Comparison of ENCODE assay signal across 13 cellular contexts in genomic region chr12:52585951-52586350, GRCh38. TPM values are rescaled to one million over a fixed set of nuclear protein-coding genes. Genes with fewer than 3 reads are reported as not detected.
DNase-seq lines count a peak whose midpoint lies in the region; ATAC-seq, FAIRE-seq and TF ChIP-seq lines count a peak whose summit lies in the region.
"Had no signal": no experiment of that assay in that cellular context is flagged by ENCODE, and none has a peak within 500 bp of the region (broad histone marks: within the 10 kb centered on the region; RNA-seq: fewer than 3 reads in every experiment).

No MANE protein-coding gene starts in this region.

- H4K20me1 ChIP-seq in K562 (replicated peaks; ENCODE audit: control insufficient read depth, insufficient read depth, low read length): peaks cover 5% of the 10 kb centered on the region; the same call in 1 of the 2 replicates

- H3K27ac ChIP-seq in K562 (ENCODE audit: extremely low read depth, low read depth, low read length): no peak overlapping the region
- H3K27ac ChIP-seq: Peyer's patch had no signal

- intact Hi-C loops in K562 (cut with micrococcal nuclease): loop anchor here (5.0 to 10.0 kb wide), 4 partner anchors 76 to 431 kb away; no protein-coding TSS in a partner anchor

- no peaks in the 10 kb centered on the region for H3K9me3 ChIP-seq in K562 (replicated peaks; ENCODE audit: control insufficient read depth, insufficient read depth, low read depth, low read length)
- H3K9me3 ChIP-seq: Peyer's patch had no signal

- peak; percentile 15 for DNase-seq in RPMI8226
- DNase-seq in activated CD8-positive, alpha-beta memory T cell treated with anti-CD3 and anti-CD28 coated beads for 24 hours: peak; percentile 72
- DNase-seq in K562 (ENCODE audit: extremely low read depth in 1 of 4, low spot score in 3 of 4): peak in 1 of 4 experiments; percentile 21
- peak; percentile 35 for DNase-seq in stimulated activated CD8-positive, alpha-beta memory T cell treated with anti-CD3 and anti-CD28 coated beads, Interleukin-15, amount 100 ng/mL, for 1 hour (ENCODE audit: low read depth)
- DNase-seq in NCI-H2081 (lab: John Stamatoyannopoulos, UW): no peak
- DNase-seq in NCI-H2196 (lab: John Stamatoyannopoulos, UW; ENCODE audit: unreplicated experiment): no peak
- DNase-seq: NCI-H2171, Peyer's patch, right cardiac atrium had no signal

- BruUV-seq in K562 (replicated peaks; lab: Mats Ljungman, UMichigan): no TSS peak

- no peak overlapping the region for H3K4me2 ChIP-seq in K562 (ENCODE audit: insufficient read depth, low read length)

- FAIRE-seq in K562 (lab: Jason Lieb, UNC): peak; percentile 55

- H3K4me1 ChIP-seq in K562 (replicated peaks in 1 of 2; ENCODE audit: control insufficient read depth in 2 of 2, insufficient read depth in 2 of 2, low read length in 2 of 2): peaks cover 0 to 6% of the 10 kb centered on the region in 2 experiments; a peak in 1 of 5 replicates
- H3K4me1 ChIP-seq: Peyer's patch had no signal

- H3K4me3 ChIP-seq in K562: no peak overlapping the region
- H3K4me3 ChIP-seq: Peyer's patch had no signal

- 8% methylated on average over 9 of the region's 9 CpGs for WGBS in K562 (ENCODE audit: insufficient coverage, low coverage, missing lambda C conversion rate)

- peaks cover 4 to 36% of the 10 kb centered on the region in 2 experiments; a peak in 3 of 5 replicates for H3K27me3 ChIP-seq in K562 (ENCODE audit: control insufficient read depth in 2 of 2, insufficient read depth in 2 of 2, low read length in 2 of 2)
- H3K27me3 ChIP-seq: Peyer's patch had no signal

- CTCF ChIA-PET in K562 (lab: Yijun Ruan, JAX; ENCODE audit: low intra/inter-chr PET ratio): interaction anchor here (0.6 to 0.9 kb wide), 3 partner anchors 279 to 294 kb away, joined by 3 read pairs; no protein-coding TSS in a partner anchor

- no peak for TF ChIP-seq EP300 in K562 (IDR thresholded peaks at IDR 0.05; ENCODE audit: low read length)

- H3K36me3 ChIP-seq in K562 (ENCODE audit: control insufficient read depth, insufficient read depth, low read length): no peaks in the 10 kb centered on the region
- H3K36me3 ChIP-seq: Peyer's patch had no signal

- ATAC-seq in K562 (0 out of 3 replicates have a peak, but pooled peaks have one; percentile 42), HG02588 (IDR thresholded peaks at IDR 0.05; ENCODE audit: unreplicated experiment) (no peak), esophagus mucosa (no peak)
- ATAC-seq: right cardiac atrium had no signal

- in situ Hi-C loops in K562 (cut with MboI): loop anchor here (5.0 kb wide), 1 partner anchor 396 kb away; no protein-coding TSS in a partner anchor

- H3K79me2 ChIP-seq in K562 (ENCODE audit: control insufficient read depth, insufficient read depth, low read length): no peaks in the 10 kb centered on the region

- no peak overlapping the region for H3K9ac ChIP-seq in K562 (ENCODE audit: insufficient read depth in 1 of 2, low read depth in 2 of 2, low read length in 2 of 2)

- TF ChIP-seq CTCF in K562 (IDR thresholded peaks at IDR 0.05 in 2 of 3, conservative IDR thresholded peaks at IDR 0.05 in 1 of 3; ENCODE audit: insufficient read depth in 2 of 3, low read depth in 1 of 3, low read length in 3 of 3): peak; percentile 12 to 46 (median 18); a peak in 2 of 6 replicates

- no peak for TF ChIP-seq POLR2A in K562 (conservative IDR thresholded peaks at IDR 0.05)

- no peak overlapping the region for H2AFZ ChIP-seq in K562 (ENCODE audit: low read depth, low read length)

- TF ChIP-seq RAD21 in K562 (CRISPR knock-in tag; conservative IDR thresholded peaks at IDR 0.05 in 1 of 2, IDR thresholded peaks at IDR 0.05 in 1 of 2): peak; percentile 75 to 80

- no peaks in the 10 kb centered on the region for H3K9me1 ChIP-seq in K562 (ENCODE audit: control insufficient read depth, insufficient read depth, low read length)

- POLR2A ChIA-PET in K562 (lab: Yijun Ruan, JAX): interaction anchor here (0.7 to 1.1 kb wide), 4 partner anchors 10 to 294 kb away, joined by 3 to 5 read pairs (median 4); no protein-coding TSS in a partner anchor

TF ChIP-seq in K562, 482 proteins besides CTCF, POLR2A, EP300 and RAD21 (continues in another document):
- no peak for TF ChIP-seq RFX1 (IDR thresholded peaks at IDR 0.05)

RNA-seq across cellular contexts. Expression of gene KRT74, which starts 12.3 kb away (rescaled TPM):
- not detected in 2 replicates for total RNA-seq in K562 (2011; cell fraction: chromatin; rRNA removed; ENCODE audit: low replicate concordance)
- not detected in 2 replicates for total RNA-seq in K562 (2011; cell fraction: nucleolus; rRNA removed)
- total RNA-seq in K562 (2011; cell fraction: nucleoplasm; rRNA removed): not detected in 2 replicates
- total RNA-seq in K562 (2014; rRNA removed) (not detected in 2 replicates), K562 (2014; rRNA removed; fragmentation: Illumina TruSeq; extraction: Trizol) (not detected in 2 replicates), K562 (2015; rRNA removed; fragmentation: Illumina TruSeq; extraction: Trizol) (not detected in 2 replicates), K562 (2021) (not detected in 2 replicates), esophagus mucosa (0.12 TPM)
- polyA plus RNA-seq in K562 (2011; rRNA removed) (not detected in 2 replicates), K562 (2014; fragmentation: Illumina TruSeq; extraction: Trizol) (not detected in 2 replicates), K562 (2014; fragmentation: Nextera tagmentation; extraction: Ambion mirVana) (not detected), K562 (2014; rRNA removed) (not detected in 2 replicates)
- not detected in 2 replicates for polyA plus RNA-seq in K562 (2011; cell fraction: cytosol; rRNA removed)
- polyA plus RNA-seq in K562 (2011; cell fraction: nucleus; rRNA removed): not detected in 2 replicates
- not detected in 2 replicates for polyA plus RNA-seq in K562 (2012)
- not detected in 2 replicates for polyA minus RNA-seq in K562 (2011; rRNA and poly(A)+ RNA removed)
- polyA minus RNA-seq in K562 (2011; cell fraction: cytosol; rRNA and poly(A)+ RNA removed): not detected in 2 replicates
- not detected in 2 replicates for polyA minus RNA-seq in K562 (2011; cell fraction: nucleus; rRNA and poly(A)+ RNA removed)
- total RNA-seq: HT-29, mucosa of gallbladder, Peyer's patch had no signal

RNA-seq across cellular contexts. Expression of gene KRT72, which starts 15.3 kb away (rescaled TPM):
- not detected in 2 replicates for total RNA-seq in K562 (2011; cell fraction: chromatin; rRNA removed; ENCODE audit: low replicate concordance)
- not detected in 2 replicates for total RNA-seq in K562 (2011; cell fraction: nucleolus; rRNA removed)
- not detected in 2 replicates for total RNA-seq in K562 (2011; cell fraction: nucleoplasm; rRNA removed)
- not detected in 2 replicates for total RNA-seq in K562 (2014; rRNA removed)
- not detected in 2 replicates for total RNA-seq in K562 (2014; rRNA removed; fragmentation: Illumina TruSeq; extraction: Trizol)
- not detected in 2 replicates for total RNA-seq in K562 (2015; rRNA removed; fragmentation: Illumina TruSeq; extraction: Trizol)
- 0.09 TPM in 1 of 2 replicates, not detected in the other for total RNA-seq in K562 (2021)
- not detected in 2 replicates for polyA plus RNA-seq in K562 (2011; rRNA removed)
- not detected in 2 replicates for polyA plus RNA-seq in K562 (2011; cell fraction: cytosol; rRNA removed)
- polyA plus RNA-seq in K562 (2011; cell fraction: nucleus; rRNA removed): not detected in 2 replicates
- polyA plus RNA-seq in K562 (2012): 0.21 and 0.65 TPM in 2 replicates
- not detected in 2 replicates for polyA plus RNA-seq in K562 (2014; fragmentation: Illumina TruSeq; extraction: Trizol)
- polyA plus RNA-seq in K562 (2014; fragmentation: Nextera tagmentation; extraction: Ambion mirVana): not detected
- not detected in 2 replicates for polyA plus RNA-seq in K562 (2014; rRNA removed)
- not detected in 2 replicates for polyA minus RNA-seq in K562 (2011; rRNA and poly(A)+ RNA removed)
- not detected in 2 replicates for polyA minus RNA-seq in K562 (2011; cell fraction: cytosol; rRNA and poly(A)+ RNA removed)
- polyA minus RNA-seq in K562 (2011; cell fraction: nucleus; rRNA and poly(A)+ RNA removed): not detected in 2 replicates
- not detected for total RNA-seq in esophagus mucosa
- total RNA-seq: HT-29, mucosa of gallbladder, right cardiac atrium had no signal
- polyA plus RNA-seq: right cardiac atrium had no signal

RNA-seq across cellular contexts. Expression of gene KRT73, which starts 32.4 kb away (rescaled TPM):
- total RNA-seq in K562 (2011; cell fraction: chromatin; rRNA removed; ENCODE audit: low replicate concordance): not detected in 2 replicates
- not detected in 2 replicates for total RNA-seq in K562 (2011; cell fraction: nucleolus; rRNA removed)
- not detected in 2 replicates for total RNA-seq in K562 (2011; cell fraction: nucleoplasm; rRNA removed)
- total RNA-seq in K562 (2014; rRNA removed) (0.14 TPM in 1 of 2 replicates, not detected in the other), K562 (2014; rRNA removed; fragmentation: Illumina TruSeq; extraction: Trizol) (not detected in 2 replicates), K562 (2015; rRNA removed; fragmentation: Illumina TruSeq; extraction: Trizol) (0.11 and 0.18 TPM in 2 replicates), K562 (2021) (not detected in 2 replicates), esophagus mucosa (not detected)
- polyA plus RNA-seq in K562 (2011; rRNA removed) (not detected in 2 replicates), K562 (2014; fragmentation: Illumina TruSeq; extraction: Trizol) (0.09 TPM in 1 of 2 replicates, not detected in the other), K562 (2014; fragmentation: Nextera tagmentation; extraction: Ambion mirVana) (not detected), K562 (2014; rRNA removed) (0.13 TPM in 1 of 2 replicates, not detected in the other)
- polyA plus RNA-seq in K562 (2011; cell fraction: cytosol; rRNA removed): not detected in 2 replicates
- polyA plus RNA-seq in K562 (2011; cell fraction: nucleus; rRNA removed): 0.13 TPM in 1 of 2 replicates, not detected in the other
- polyA plus RNA-seq in K562 (2012): 0.18 and 0.37 TPM in 2 replicates
- not detected in 2 replicates for polyA minus RNA-seq in K562 (2011; rRNA and poly(A)+ RNA removed)
- polyA minus RNA-seq in K562 (2011; cell fraction: cytosol; rRNA and poly(A)+ RNA removed): not detected in 2 replicates
- polyA minus RNA-seq in K562 (2011; cell fraction: nucleus; rRNA and poly(A)+ RNA removed): not detected in 2 replicates
- total RNA-seq: HT-29, mucosa of gallbladder, right cardiac atrium had no signal
- polyA plus RNA-seq: right cardiac atrium had no signal

RNA-seq across cellular contexts. Expression of gene KRT71, which starts 33.0 kb away (rescaled TPM):
- total RNA-seq in K562 (2011; cell fraction: chromatin; rRNA removed; ENCODE audit: low replicate concordance): not detected in 2 replicates
- total RNA-seq in K562 (2011; cell fraction: nucleolus; rRNA removed): not detected in 2 replicates
- total RNA-seq in K562 (2011; cell fraction: nucleoplasm; rRNA removed): not detected in 2 replicates
- total RNA-seq in K562 (2014; rRNA removed) (not detected in 2 replicates), K562 (2014; rRNA removed; fragmentation: Illumina TruSeq; extraction: Trizol) (not detected in 2 replicates), K562 (2015; rRNA removed; fragmentation: Illumina TruSeq; extraction: Trizol) (not detected in 2 replicates), K562 (2021) (not detected in 2 replicates), esophagus mucosa (not detected)
- polyA plus RNA-seq in K562 (2011; rRNA removed) (not detected in 2 replicates), K562 (2014; fragmentation: Illumina TruSeq; extraction: Trizol) (not detected in 2 replicates), K562 (2014; fragmentation: Nextera tagmentation; extraction: Ambion mirVana) (not detected), K562 (2014; rRNA removed) (not detected in 2 replicates)
- not detected in 2 replicates for polyA plus RNA-seq in K562 (2011; cell fraction: cytosol; rRNA removed)
- not detected in 2 replicates for polyA plus RNA-seq in K562 (2011; cell fraction: nucleus; rRNA removed)
- not detected in 2 replicates for polyA plus RNA-seq in K562 (2012)
- not detected in 2 replicates for polyA minus RNA-seq in K562 (2011; rRNA and poly(A)+ RNA removed)
- polyA minus RNA-seq in K562 (2011; cell fraction: cytosol; rRNA and poly(A)+ RNA removed): not detected in 2 replicates
- not detected in 2 replicates for polyA minus RNA-seq in K562 (2011; cell fraction: nucleus; rRNA and poly(A)+ RNA removed)
- total RNA-seq: HT-29, mucosa of gallbladder, Peyer's patch, right cardiac atrium had no signal
- polyA plus RNA-seq: right cardiac atrium had no signal

Comparison
In these comparisons a context has a peak if more than half of its experiments do, and no peak if none do; other contexts are left out.
1. DNase-seq: peak in RPMI8226 (single experiment), activated CD8-positive, alpha-beta memory T cell treated with anti-CD3 and anti-CD28 coated beads for 24 hours (single experiment) and stimulated activated CD8-positive, alpha-beta memory T cell treated with anti-CD3 and anti-CD28 coated beads, Interleukin-15, amount 100 ng/mL, for 1 hour (single experiment); none in NCI-H2081 (0 of 2) and NCI-H2196 (single experiment).